Comparison of ENCODE assay signal across 11 cellular contexts in the genomic region with DNA sequence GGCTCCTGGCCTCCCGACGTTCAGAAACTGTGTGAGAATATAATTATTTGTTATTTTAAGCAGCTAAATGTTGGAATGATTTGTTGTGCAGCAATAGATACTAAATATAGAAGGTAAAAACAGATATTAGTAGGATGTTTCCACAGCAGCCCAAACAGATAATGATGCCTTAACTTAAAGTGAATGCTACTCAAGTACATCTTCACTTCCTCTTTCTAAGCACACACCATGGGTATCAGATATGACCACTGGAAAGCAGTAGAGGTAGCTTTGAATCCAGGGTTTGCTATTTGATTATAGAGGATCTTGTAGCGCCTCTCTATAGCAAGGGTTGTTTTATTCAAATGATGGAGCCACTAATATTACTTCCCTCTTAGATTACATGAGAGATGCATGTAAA. TPM values are rescaled to one million over a fixed set of nuclear protein-coding genes. Genes with fewer than 3 reads are reported as not detected.
A peak's percentile ranks its signal among the peaks of the same experiment; 100 is the strongest.
DNase-seq lines count a peak whose midpoint lies in the region; ATAC-seq lines count a peak whose summit lies in the region.
"Had no signal": no experiment of that assay in that cellular context is flagged by ENCODE, and none has a peak within 500 bp of the region (broad histone marks: within the 10 kb centered on the region; RNA-seq: fewer than 3 reads in every experiment).

No MANE protein-coding gene starts in this region.

- peaks cover 21% of the 10 kb centered on the region for H3K4me1 Mint-ChIP-seq in memory B cell

- no peak overlapping the region for H3K23ac ChIP-seq in neuronal stem cell (ENCODE audit: low read depth, low read length, poor library complexity)
- no peak overlapping the region for H3K23ac ChIP-seq in mesendoderm (ENCODE audit: low read length)

- no CpG with 5 or more reads among the region's 3 CpGs for WGBS in neuronal stem cell (ENCODE audit: extremely low coverage in 2 of 2, insufficient read length in 2 of 2, insufficient replicate concordance in 1 of 2), 2 donors
- WGBS in mesendoderm (ENCODE audit: extremely low coverage, insufficient coverage, low lambda C conversion rate) = no CpG with 5 or more reads among the region's 3 CpGs

- DNase-seq in memory B cell (ENCODE audit: low spot score in 2 of 2) (no peak), NCI-H510A (lab: John Stamatoyannopoulos, UW) (no peak), neuronal stem cell (ENCODE audit: low spot score) (no peak), mesendoderm (no peak)
- DNase-seq: NCI-H2081, right lobe of liver, trophoblast cell had no signal

- H3K27ac ChIP-seq in neuronal stem cell (replicated peaks; ENCODE audit: low read length) (no peak overlapping the region), mesendoderm (ENCODE audit: low read depth, low read length) (no peak overlapping the region)
- H3K27ac ChIP-seq: right lobe of liver had no signal

- no peak overlapping the region for H2AFZ ChIP-seq in neuronal stem cell (ENCODE audit: low read length)

- no peak overlapping the region for H4K8ac ChIP-seq in neuronal stem cell (ENCODE audit: low read depth, low read length)
- H4K8ac ChIP-seq in mesendoderm (ENCODE audit: low read depth, low read length) = no peak overlapping the region

- H3K79me1 ChIP-seq in neuronal stem cell (ENCODE audit: low read depth, low read length) (no peaks in the 10 kb centered on the region), mesendoderm (ENCODE audit: low read length) (no peaks in the 10 kb centered on the region)

- H3K4me1 ChIP-seq in neuronal stem cell (ENCODE audit: control insufficient read depth in 2 of 2, insufficient read depth in 1 of 2, low read depth in 1 of 2, low read length in 2 of 2) (peaks cover 6% of the 10 kb centered on the region in 2 donors), mesendoderm (ENCODE audit: control insufficient read depth, low read depth, low read length) (no peaks in the 10 kb centered on the region)
- H3K4me1 ChIP-seq: right lobe of liver had no signal

- H3K14ac ChIP-seq in neuronal stem cell (ENCODE audit: low read length) = no peak overlapping the region

- H3K27ac Mint-ChIP-seq in memory B cell = no peak overlapping the region

- no peaks in the 10 kb centered on the region for H3K27me3 Mint-ChIP-seq in memory B cell

- H2BK15ac ChIP-seq in neuronal stem cell (ENCODE audit: low read length) = no peak overlapping the region
- H2BK15ac ChIP-seq in mesendoderm (replicated peaks; ENCODE audit: low read depth) = no peak overlapping the region

- H3K27me3 ChIP-seq in neuronal stem cell (ENCODE audit: control insufficient read depth in 3 of 3, insufficient read depth in 3 of 3, low read depth in 1 of 3, low read length in 3 of 3) (no peaks in the 10 kb centered on the region), mesendoderm (ENCODE audit: insufficient read depth, low read length, poor library complexity) (no peaks in the 10 kb centered on the region)
- H3K27me3 ChIP-seq: right lobe of liver had no signal

- H3K9ac ChIP-seq in neuronal stem cell (ENCODE audit: low read depth, low read length, poor library complexity) (no peak overlapping the region), mesendoderm (ENCODE audit: low read length) (no peak overlapping the region)

- H4K5ac ChIP-seq in mesendoderm (ENCODE audit: low read length) = no peak overlapping the region

- no peak overlapping the region for H4K91ac ChIP-seq in neuronal stem cell (ENCODE audit: low read depth, low read length, poor library complexity)

- no peak overlapping the region for H3K18ac ChIP-seq in neuronal stem cell (ENCODE audit: low read length)
- no peak overlapping the region for H3K18ac ChIP-seq in mesendoderm (ENCODE audit: low read length)

- no peak overlapping the region for H2BK12ac ChIP-seq in neuronal stem cell (ENCODE audit: low read length)

- peaks cover 2% of the 10 kb centered on the region for H3K36me3 Mint-ChIP-seq in memory B cell

- H3K4me3 ChIP-seq in neuronal stem cell (ENCODE audit: low read length in 2 of 2) = no peak overlapping the region
- no peak overlapping the region for H3K4me3 ChIP-seq in mesendoderm (ENCODE audit: low read length)
- H3K4me3 ChIP-seq: right lobe of liver had no signal

- no peak overlapping the region for H3K4ac ChIP-seq in neuronal stem cell (ENCODE audit: low read length)
- H3K4ac ChIP-seq in mesendoderm (ENCODE audit: low read depth, low read length) = no peak overlapping the region

- peak; percentile 75 for ATAC-seq in GM19025 (IDR thresholded peaks at IDR 0.05; ENCODE audit: low read depth, unreplicated experiment)
- peak; percentile 93 for ATAC-seq in GM21723 (IDR thresholded peaks at IDR 0.05; ENCODE audit: unreplicated experiment)
- ATAC-seq in HG03139 (IDR thresholded peaks at IDR 0.05; ENCODE audit: unreplicated experiment) = peak; percentile 94
- ATAC-seq in memory B cell (ENCODE audit: low read depth) = peak; percentile 59
- ATAC-seq: Panc1, right lobe of liver had no signal

- no peaks in the 10 kb centered on the region for H3K9me3 ChIP-seq in neuronal stem cell (replicated peaks in 1 of 2; ENCODE audit: control insufficient read depth in 2 of 2, insufficient read depth in 1 of 2, low read depth in 1 of 2, low read length in 2 of 2)
- H3K9me3 ChIP-seq: right lobe of liver had no signal

- no peaks in the 10 kb centered on the region for H3K79me2 ChIP-seq in mesendoderm (ENCODE audit: control insufficient read depth, insufficient read depth, low read length)

- H3K56ac ChIP-seq in mesendoderm (ENCODE audit: low read length) = no peak overlapping the region

- peaks cover 2% of the 10 kb centered on the region for H3K9me3 Mint-ChIP-seq in memory B cell

- H3K4me3 Mint-ChIP-seq in memory B cell = no peak overlapping the region

- H3K4me2 ChIP-seq in neuronal stem cell (ENCODE audit: insufficient read depth, low read length, poor library complexity, severe bottlenecking) (no peak overlapping the region), mesendoderm (ENCODE audit: low read length) (no peak overlapping the region)

- H2AK5ac ChIP-seq in neuronal stem cell (ENCODE audit: low read depth, low read length) = no peak overlapping the region
- H2AK5ac ChIP-seq in mesendoderm (ENCODE audit: low read length) = no peak overlapping the region

- H2BK5ac ChIP-seq in neuronal stem cell (ENCODE audit: low read length) = no peak overlapping the region
- no peak overlapping the region for H2BK5ac ChIP-seq in mesendoderm (ENCODE audit: low read length)

- H3K36me3 ChIP-seq in neuronal stem cell (replicated peaks in 1 of 2; ENCODE audit: control insufficient read depth in 2 of 2, insufficient read depth in 2 of 2, low read length in 2 of 2) = no peaks in the 10 kb centered on the region
- no peaks in the 10 kb centered on the region for H3K36me3 ChIP-seq in mesendoderm (ENCODE audit: control insufficient read depth, insufficient read depth, low read length)
- H3K36me3 ChIP-seq: right lobe of liver had no signal

- H2BK120ac ChIP-seq in neuronal stem cell (ENCODE audit: low read depth, low read length) (no peak overlapping the region), mesendoderm (ENCODE audit: low read depth, low read length) (no peak overlapping the region)

RNA-seq across cellular contexts. Expression of a gene that starts 38.2 kb away (rescaled TPM):
- 35.3 TPM for polyA plus RNA-seq in neuronal stem cell (2013, experiment 1 of 2)
- 36.0 TPM for polyA plus RNA-seq in neuronal stem cell (2013, experiment 2 of 2)
- 35.6 TPM for polyA plus RNA-seq in mesendoderm (2013, experiment 1 of 2)
- 34.4 TPM for polyA plus RNA-seq in mesendoderm (2013, experiment 2 of 2)
